In the genomic region with DNA sequence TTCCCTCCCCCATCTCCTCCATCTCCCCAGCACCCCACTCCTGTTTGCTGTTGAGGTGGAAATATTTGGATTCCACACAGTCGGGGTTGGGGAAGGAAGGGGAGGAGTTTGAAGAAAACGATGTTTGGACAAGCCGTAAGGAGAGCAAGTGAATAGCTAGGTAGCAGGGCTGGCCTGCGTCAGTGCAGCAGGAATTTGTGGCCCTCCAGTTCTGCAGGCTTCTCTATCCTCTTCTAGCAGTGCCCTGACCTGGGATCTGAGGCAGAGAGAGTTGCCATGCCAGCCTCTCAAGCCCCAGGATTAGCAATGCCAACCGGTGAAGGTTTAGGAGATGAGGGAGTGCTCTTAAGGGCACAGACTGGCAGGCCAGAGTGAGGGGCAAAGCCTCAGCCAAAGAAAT, we compare ENCODE assay signal across 17 cellular contexts. TPM values are rescaled to one million over a fixed set of nuclear protein-coding genes. Genes with fewer than 3 reads are reported as not detected.
"Had no signal": no experiment of that assay in that cellular context is flagged by ENCODE, and none has a peak within 500 bp of the region (broad histone marks: within the 10 kb centered on the region; RNA-seq: fewer than 3 reads in every experiment).

No MANE protein-coding gene starts in this region.

- ATAC-seq: activated CD8-positive, alpha-beta T cell treated with anti-CD3 and anti-CD28 coated beads for 36 hours; activated naive CD4-positive, alpha-beta T cell treated with anti-CD3 and anti-CD28 coated beads, Interleukin-2, amount 50 U/mL, for 72 hours; body of pancreas; left ventricle myocardium superior; stimulated activated naive CD8-positive, alpha-beta T cell treated with anti-CD3 and anti-CD28 coated beads, Interleukin-15, amount 100 ng/mL, for 72 hours had no signal

- H3K9me3 Mint-ChIP-seq: activated B cell treated with CpG ODN at 0.5 μM for 24 hours; activated CD8-positive, alpha-beta T cell treated with anti-CD3 and anti-CD28 coated beads for 36 hours; activated naive CD4-positive, alpha-beta T cell treated with anti-CD3 and anti-CD28 coated beads, Interleukin-2, amount 50 U/mL, for 72 hours; stimulated activated naive CD8-positive, alpha-beta T cell treated with anti-CD3 and anti-CD28 coated beads, Interleukin-15, amount 100 ng/mL, for 72 hours had no signal

- H3K36me3 ChIP-seq: colonic mucosa, esophagus muscularis mucosa had no signal

- H3K4me3 Mint-ChIP-seq: activated B cell treated with CpG ODN at 0.5 μM for 24 hours; activated CD8-positive, alpha-beta T cell treated with anti-CD3 and anti-CD28 coated beads for 36 hours; nephron; stimulated activated naive CD8-positive, alpha-beta T cell treated with anti-CD3 and anti-CD28 coated beads, Interleukin-15, amount 100 ng/mL, for 72 hours had no signal

- H3K27me3 Mint-ChIP-seq: activated CD8-positive, alpha-beta T cell treated with anti-CD3 and anti-CD28 coated beads for 36 hours had no signal

- H3K4me1 Mint-ChIP-seq: activated B cell treated with CpG ODN at 0.5 μM for 24 hours; nephron; stimulated activated naive CD8-positive, alpha-beta T cell treated with anti-CD3 and anti-CD28 coated beads, Interleukin-15, amount 100 ng/mL, for 72 hours had no signal

- H3K4me1 ChIP-seq: body of pancreas, colonic mucosa, esophagus muscularis mucosa had no signal

- DNase-seq: activated B cell treated with CpG ODN at 0.5 μM for 24 hours; activated CD4-positive, alpha-beta T cell treated with anti-CD3 and anti-CD28 coated beads for 48 hours; activated CD8-positive, alpha-beta memory T cell treated with anti-CD3 and anti-CD28 coated beads, Interleukin-2, amount 50 U/mL, for 4 hours; activated CD8-positive, alpha-beta T cell treated with anti-CD3 and anti-CD28 coated beads for 36 hours; activated effector memory CD4-positive, alpha-beta T cell treated with anti-CD3 and anti-CD28 coated beads, Interleukin-2, amount 50 U/mL, for 16 hours; activated T-cell treated with anti-CD3 and anti-CD28 coated beads, Interleukin-2, amount 50 U/mL, for 48 hours; body of pancreas; central memory CD4-positive, alpha-beta T cell; colonic mucosa; left ventricle myocardium superior; stimulated activated CD4-positive, alpha-beta T cell treated with anti-CD3 and anti-CD28 coated beads, Interleukin-1b, Interleukin-23, amount 100 ng/mL, for 48 hours; stimulated activated naive CD8-positive, alpha-beta T cell treated with anti-CD3 and anti-CD28 coated beads, Interleukin-15, amount 100 ng/mL, for 72 hours; T-helper 2 cell had no signal

- H3K36me3 Mint-ChIP-seq: activated naive CD4-positive, alpha-beta T cell treated with anti-CD3 and anti-CD28 coated beads, Interleukin-2, amount 50 U/mL, for 72 hours had no signal

- H3K9me3 ChIP-seq: body of pancreas, colonic mucosa, esophagus muscularis mucosa had no signal

- H3K4me3 ChIP-seq: body of pancreas, colonic mucosa, esophagus muscularis mucosa had no signal

- H3K27ac Mint-ChIP-seq: activated B cell treated with CpG ODN at 0.5 μM for 24 hours; activated CD8-positive, alpha-beta T cell treated with anti-CD3 and anti-CD28 coated beads for 36 hours; nephron; stimulated activated naive CD8-positive, alpha-beta T cell treated with anti-CD3 and anti-CD28 coated beads, Interleukin-15, amount 100 ng/mL, for 72 hours had no signal

- H3K27ac ChIP-seq: body of pancreas, colonic mucosa, esophagus muscularis mucosa had no signal

- H3K27me3 ChIP-seq: body of pancreas, colonic mucosa, esophagus muscularis mucosa had no signal

RNA-seq across cellular contexts. Expression of a gene that starts 45.0 kb away (rescaled TPM):
- total RNA-seq: temporal lobe had no signal
